In genomic region chr16:86306811-86307517, GRCh38 we compare ENCODE assay signal across 16 cellular contexts.
DNase-seq lines count a peak whose midpoint lies in the region; TF ChIP-seq lines count a peak whose summit lies in the region.
"Had no signal": no experiment of that assay in that cellular context is flagged by ENCODE, and none has a peak within 500 bp of the region (broad histone marks: within the 10 kb centered on the region; RNA-seq: fewer than 3 reads in every experiment).

No MANE protein-coding gene starts in this region.

- H3K27me3 ChIP-seq in esophagus muscularis mucosa (no peaks in the 10 kb centered on the region), rectal smooth muscle tissue (ENCODE audit: control insufficient read depth, insufficient read depth, low read length) (no peaks in the 10 kb centered on the region)

- DNase-seq in ELR (ENCODE audit: low read depth) (peak; percentile 58), M059J (ENCODE audit: low read depth) (peak; percentile 48), esophagus muscularis mucosa (ENCODE audit: extremely low spot score) (no peak), substantia nigra (lab: John Stamatoyannopoulos, UW) (no peak), ACHN (no peak)
- no peak for DNase-seq in activated naive CD4-positive, alpha-beta T cell treated with anti-CD3 and anti-CD28 coated beads for 36 hours
- DNase-seq in activated T-cell treated with anti-CD3 and anti-CD28 coated beads, Interleukin-2, amount 50 U/mL, for 48 hours = no peak
- DNase-seq: activated naive CD4-positive, alpha-beta T cell treated with anti-CD3 and anti-CD28 coated beads, Interleukin-2, amount 50 U/mL, for 16 hours; CD4-positive, alpha-beta T cell; DMS53; naive B cell; NCI-H1048; spleen; T-helper 9 cell; trophoblast cell had no signal

- H3K4me1 ChIP-seq in esophagus muscularis mucosa (peaks cover 3 to 43% (median 32%) of the 10 kb centered on the region in 4 donors), rectal smooth muscle tissue (ENCODE audit: control insufficient read depth, insufficient read depth, low read length) (peaks cover 42% of the 10 kb centered on the region)

- TF ChIP-seq CTCF in esophagus muscularis mucosa (IDR thresholded peaks at IDR 0.05) = no peak

- no peak overlapping the region for H3K4me3 Mint-ChIP-seq in activated naive CD4-positive, alpha-beta T cell treated with anti-CD3 and anti-CD28 coated beads for 36 hours
- H3K4me3 Mint-ChIP-seq: CD4-positive, alpha-beta T cell; naive B cell had no signal

- no peaks in the 10 kb centered on the region for H3K4me1 Mint-ChIP-seq in activated naive CD4-positive, alpha-beta T cell treated with anti-CD3 and anti-CD28 coated beads for 36 hours (ENCODE audit: low read depth)

- H3K27ac ChIP-seq in esophagus muscularis mucosa (replicated peaks in 1 of 4) (peak overlapping the region; percentile 49 to 92 (median 67)), rectal smooth muscle tissue (ENCODE audit: low read depth, low read length) (peak overlapping the region; percentile 47), substantia nigra (ENCODE audit: low read depth, low read length, poor library complexity, severe bottlenecking) (no peak overlapping the region)
- H3K27ac ChIP-seq: spleen had no signal

- WGBS in esophagus muscularis mucosa = 64% methylated on average over 9 of the region's 9 CpGs

- H3K27me3 Mint-ChIP-seq in activated naive CD4-positive, alpha-beta T cell treated with anti-CD3 and anti-CD28 coated beads for 36 hours (ENCODE audit: low read depth) = peaks cover 11% of the 10 kb centered on the region

- intact Hi-C loops in esophagus muscularis mucosa (cut with DNase I) = loop anchor here (5.0 to 10.0 kb wide), 2 partner anchors 35 to 112 kb away; no protein-coding TSS in a partner anchor
- intact Hi-C loops in activated naive CD4-positive, alpha-beta T cell treated with anti-CD3 and anti-CD28 coated beads for 36 hours (cut with micrococcal nuclease) = no loop called here

- no peak overlapping the region for H3K27ac Mint-ChIP-seq in activated naive CD4-positive, alpha-beta T cell treated with anti-CD3 and anti-CD28 coated beads for 36 hours
- H3K27ac Mint-ChIP-seq: CD4-positive, alpha-beta T cell; naive B cell had no signal

- CTCF ChIA-PET in activated naive CD4-positive, alpha-beta T cell treated with anti-CD3 and anti-CD28 coated beads for 36 hours (lab: Charles Lee) = no interaction called here

- H3K36me3 ChIP-seq in esophagus muscularis mucosa (no peaks in the 10 kb centered on the region), rectal smooth muscle tissue (ENCODE audit: control insufficient read depth, insufficient read depth, low read length) (no peaks in the 10 kb centered on the region)
- H3K36me3 ChIP-seq: spleen had no signal

- H3K9me3 ChIP-seq in esophagus muscularis mucosa = no peaks in the 10 kb centered on the region
- H3K9me3 ChIP-seq: spleen had no signal

- no peak for TF ChIP-seq POLR2A in esophagus muscularis mucosa (IDR thresholded peaks at IDR 0.05; ENCODE audit: low read depth)

- TF ChIP-seq EP300 in esophagus muscularis mucosa (IDR thresholded peaks at IDR 0.05) = no peak

- in situ Hi-C loops in ACHN (cut with HindIII; ENCODE audit: low pct_ligation_motif_present, low pct_unique_long_range_greater_than_20kb, low sequenced_read_pairs) = no loop called here

- no peaks in the 10 kb centered on the region for H3K9me3 Mint-ChIP-seq in activated naive CD4-positive, alpha-beta T cell treated with anti-CD3 and anti-CD28 coated beads for 36 hours
- H3K9me3 Mint-ChIP-seq: CD4-positive, alpha-beta T cell had no signal

- H3K36me3 Mint-ChIP-seq in activated naive CD4-positive, alpha-beta T cell treated with anti-CD3 and anti-CD28 coated beads for 36 hours (ENCODE audit: low read depth) = no peaks in the 10 kb centered on the region
- H3K36me3 Mint-ChIP-seq: naive B cell had no signal

- H3K9ac ChIP-seq in rectal smooth muscle tissue (ENCODE audit: low read length) = no peak overlapping the region

- H3K4me3 ChIP-seq in esophagus muscularis mucosa (no peak overlapping the region), rectal smooth muscle tissue (ENCODE audit: low read length) (no peak overlapping the region)
- H3K4me3 ChIP-seq: spleen had no signal

Comparison
In these comparisons a context has a peak if more than half of its experiments do, and no peak if none do; other contexts are left out.
1. DNase-seq: peak in ELR (single experiment) and M059J (single experiment); none in esophagus muscularis mucosa (single experiment), substantia nigra (0 of 49), ACHN (single experiment), activated naive CD4-positive, alpha-beta T cell treated with anti-CD3 and anti-CD28 coated beads for 36 hours (single experiment) and activated T-cell treated with anti-CD3 and anti-CD28 coated beads, Interleukin-2, amount 50 U/mL, for 48 hours (0 of 2).